25 cellular contexts compared by ENCODE assay signal in genomic region chr7:52269669-52270068, GRCh38.
"Had no signal": no experiment of that assay in that cellular context is flagged by ENCODE, and none has a peak within 500 bp of the region (broad histone marks: within the 10 kb centered on the region; RNA-seq: fewer than 3 reads in every experiment).

No MANE protein-coding gene starts in this region.

- H3K27ac ChIP-seq: ascending aorta, brain microvascular endothelial cell, WERI-Rb-1 had no signal

- H3K27me3 ChIP-seq: ascending aorta, brain microvascular endothelial cell had no signal

- H3K4me3 ChIP-seq: ascending aorta had no signal

- H3K9me3 ChIP-seq: ascending aorta had no signal

- H3K36me3 ChIP-seq: ascending aorta, brain microvascular endothelial cell, WERI-Rb-1 had no signal

- ATAC-seq: activated CD4-positive, CD25-positive, alpha-beta regulatory T cell treated with anti-CD3 and anti-CD28 coated beads, Interleukin-2, amount 50 U/mL, for 24 hours; activated CD8-positive, alpha-beta T cell treated with anti-CD3 and anti-CD28 coated beads for 36 hours; activated naive CD4-positive, alpha-beta T cell treated with anti-CD3 and anti-CD28 coated beads, Interleukin-2, amount 50 U/mL, for 72 hours; activated T-cell treated with anti-CD3 and anti-CD28 coated beads, Interleukin-2, amount 50 U/mL, for 4 hours; activated T-helper 17 cell treated with anti-CD3 and anti-CD28 coated beads, Interleukin-2, amount 50 U/mL, for 72 hours; esophagus mucosa; T-helper 17 cell had no signal

- H3K4me1 ChIP-seq: ascending aorta had no signal

- DNase-seq: activated B cell treated with CpG ODN at 0.5 μM for 24 hours; activated CD4-positive, alpha-beta T cell treated with anti-CD3 and anti-CD28 coated beads for 48 hours; activated CD4-positive, alpha-beta T cell treated with anti-CD3 and anti-CD28 coated beads, Interleukin-2, amount 50 U/mL, for 1 hour; activated CD4-positive, alpha-beta T cell treated with anti-CD3 and anti-CD28 coated beads, Interleukin-2, amount 50 U/mL, for 48 hours; activated CD8-positive, alpha-beta memory T cell treated with anti-CD3 and anti-CD28 coated beads for 24 hours; activated CD8-positive, alpha-beta T cell treated with anti-CD3 and anti-CD28 coated beads for 36 hours; activated effector memory CD4-positive, alpha-beta T cell treated with Interleukin-2 at 50 U/mL for 16 hours; activated naive CD4-positive, alpha-beta T cell treated with anti-CD3 and anti-CD28 coated beads, Interleukin-2, amount 10 ng/mL, durations not matched to agents 7 days and 5 days; activated naive CD8-positive, alpha-beta T cell treated with anti-CD3 and anti-CD28 coated beads, Interleukin-2, amount 10 ng/mL, durations not matched to agents 7 days and 5 days; activated T-cell treated with anti-CD3 and anti-CD28 coated beads, Interleukin-2, amount 50 U/mL, for 4 hours; brain microvascular endothelial cell; caudate nucleus; cortex of kidney; effector CD8-positive, alpha-beta T cell; foreskin fibroblast; head of caudate nucleus; T-helper 1 cell; T-helper 17 cell; T1000; WERI-Rb-1 had no signal
